ENCODE assay signal across 27 cellular contexts in the genomic region with DNA sequence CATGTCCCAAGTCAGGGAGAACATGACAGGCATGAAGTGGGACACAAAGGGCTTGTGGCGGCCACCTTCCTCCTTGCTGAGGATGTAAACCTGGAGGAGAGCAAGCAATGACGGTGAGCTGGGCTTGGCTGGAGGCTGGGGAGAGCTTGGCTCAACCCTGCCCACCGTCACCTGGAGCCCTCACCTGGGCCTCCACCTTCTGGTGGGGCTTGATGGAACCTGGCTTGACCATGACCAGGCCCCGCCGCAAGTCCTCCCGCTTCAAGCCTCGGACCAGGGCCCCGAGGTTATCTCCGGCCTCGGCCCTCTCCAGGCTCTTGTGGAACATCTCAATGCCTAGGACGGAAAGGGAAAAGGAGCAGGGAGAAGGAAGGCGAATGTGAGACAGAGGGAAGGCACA. TPM values are rescaled to one million over a fixed set of nuclear protein-coding genes. Genes with fewer than 3 reads are reported as not detected.
DNase-seq lines count a peak whose midpoint lies in the region; ATAC-seq, FAIRE-seq and TF ChIP-seq lines count a peak whose summit lies in the region.
"Had no signal": no experiment of that assay in that cellular context is flagged by ENCODE, and none has a peak within 500 bp of the region (broad histone marks: within the 10 kb centered on the region; RNA-seq: fewer than 3 reads in every experiment).

No MANE protein-coding gene starts in this region.

- no peak for DNase-seq in stimulated activated naive CD8-positive, alpha-beta T cell treated with anti-CD3 and anti-CD28 coated beads, Interleukin-15, Interleukin-2, amounts not matched to agents 100 U/mL and 50 U/mL, for 24 hours
- no peak for DNase-seq in stimulated activated naive CD4-positive, alpha-beta T cell (lab: John Stamatoyannopoulos, UW)
- no peak for DNase-seq in urothelium cell line (ENCODE audit: low spot score)
- DNase-seq: activated CD4-positive, alpha-beta memory T cell treated with anti-CD3 and anti-CD28 coated beads, Interleukin-2, amount 10 ng/mL, durations not matched to agents 7 days and 5 days; activated gamma-delta T cell treated with Interleukin-2 at 50 U/mL for 16 hours; body of pancreas; cerebellar nuclear complex; COR-L47; esophagus squamous epithelium; foreskin melanocyte; HCEC 1CT; heart right ventricle; naive B cell; NCI-H226; NCI-H526 treated with DMSO at 0.1 percent for 48 hours; NK-92 treated with Interleukin-12 subunit alpha and Interleukin-12 subunit beta, amount 100 ng/mL, for 24 hours; PC-3; SK-N-SH; thyroid gland had no signal

- H3K36me3 Mint-ChIP-seq in stimulated activated naive CD8-positive, alpha-beta T cell treated with anti-CD3 and anti-CD28 coated beads, Interleukin-15, Interleukin-2, amounts not matched to agents 100 ng/mL and 50 ng/mL, for 24 hours (ENCODE audit: low read depth), result peaks cover 54% of the 10 kb centered on the region
- peaks cover 60% of the 10 kb centered on the region for H3K36me3 Mint-ChIP-seq in activated T-helper 17 cell treated with anti-CD3 and anti-CD28 coated beads, Interleukin-2, amount 50 U/mL, for 72 hours (ENCODE audit: low read depth)
- H3K36me3 Mint-ChIP-seq in nephron (ENCODE audit: low read depth), result peaks cover 39% of the 10 kb centered on the region

- H3K27me3 Mint-ChIP-seq in stimulated activated naive CD8-positive, alpha-beta T cell treated with anti-CD3 and anti-CD28 coated beads, Interleukin-15, Interleukin-2, amounts not matched to agents 100 ng/mL and 50 ng/mL, for 24 hours, result no peaks in the 10 kb centered on the region
- no peaks in the 10 kb centered on the region for H3K27me3 Mint-ChIP-seq in activated T-helper 17 cell treated with anti-CD3 and anti-CD28 coated beads, Interleukin-2, amount 50 U/mL, for 72 hours
- H3K27me3 Mint-ChIP-seq in nephron (ENCODE audit: low read depth), result no peaks in the 10 kb centered on the region
- H3K27me3 Mint-ChIP-seq: activated CD4-positive, alpha-beta memory T cell treated with anti-CD3 and anti-CD28 coated beads, Interleukin-2, amount 10 ng/mL, durations not matched to agents 7 days and 5 days; naive B cell had no signal

- H3K9me3 Mint-ChIP-seq in stimulated activated naive CD8-positive, alpha-beta T cell treated with anti-CD3 and anti-CD28 coated beads, Interleukin-15, Interleukin-2, amounts not matched to agents 100 ng/mL and 50 ng/mL, for 24 hours, result no peaks in the 10 kb centered on the region
- H3K9me3 Mint-ChIP-seq in activated T-helper 17 cell treated with anti-CD3 and anti-CD28 coated beads, Interleukin-2, amount 50 U/mL, for 72 hours, result no peaks in the 10 kb centered on the region
- H3K9me3 Mint-ChIP-seq in nephron, result no peaks in the 10 kb centered on the region
- H3K9me3 Mint-ChIP-seq: activated CD4-positive, alpha-beta memory T cell treated with anti-CD3 and anti-CD28 coated beads, Interleukin-2, amount 10 ng/mL, durations not matched to agents 7 days and 5 days; naive B cell had no signal

- ATAC-seq in stimulated activated naive CD8-positive, alpha-beta T cell treated with anti-CD3 and anti-CD28 coated beads, Interleukin-15, Interleukin-2, amounts not matched to agents 100 U/mL and 50 U/mL, for 24 hours, result no peak
- ATAC-seq in activated T-helper 17 cell treated with anti-CD3 and anti-CD28 coated beads, Interleukin-2, amount 50 U/mL, for 72 hours (replicated peaks), result no peak
- no peak for ATAC-seq in HG02973 (IDR thresholded peaks at IDR 0.05; ENCODE audit: unreplicated experiment)
- ATAC-seq: body of pancreas, heart right ventricle, PC-3 had no signal

- peak overlapping the region; percentile 17 for H3K27ac Mint-ChIP-seq in stimulated activated naive CD8-positive, alpha-beta T cell treated with anti-CD3 and anti-CD28 coated beads, Interleukin-15, Interleukin-2, amounts not matched to agents 100 ng/mL and 50 ng/mL, for 24 hours
- H3K27ac Mint-ChIP-seq in activated T-helper 17 cell treated with anti-CD3 and anti-CD28 coated beads, Interleukin-2, amount 50 U/mL, for 72 hours, result no peak overlapping the region
- no peak overlapping the region for H3K27ac Mint-ChIP-seq in nephron
- H3K27ac Mint-ChIP-seq: activated CD4-positive, alpha-beta memory T cell treated with anti-CD3 and anti-CD28 coated beads, Interleukin-2, amount 10 ng/mL, durations not matched to agents 7 days and 5 days had no signal

- peaks cover 28% of the 10 kb centered on the region for H3K4me1 Mint-ChIP-seq in stimulated activated naive CD8-positive, alpha-beta T cell treated with anti-CD3 and anti-CD28 coated beads, Interleukin-15, Interleukin-2, amounts not matched to agents 100 ng/mL and 50 ng/mL, for 24 hours (ENCODE audit: low read depth)
- peaks cover 14% of the 10 kb centered on the region for H3K4me1 Mint-ChIP-seq in activated T-helper 17 cell treated with anti-CD3 and anti-CD28 coated beads, Interleukin-2, amount 50 U/mL, for 72 hours
- peaks cover 19% of the 10 kb centered on the region for H3K4me1 Mint-ChIP-seq in nephron

- no peak for FAIRE-seq in urothelium cell line (lab: Jason Lieb, UNC)
- FAIRE-seq: endometrium, G401.6, keratinocyte, TTC549 had no signal

- H3K4me3 Mint-ChIP-seq in stimulated activated naive CD8-positive, alpha-beta T cell treated with anti-CD3 and anti-CD28 coated beads, Interleukin-15, Interleukin-2, amounts not matched to agents 100 ng/mL and 50 ng/mL, for 24 hours, result no peak overlapping the region
- peak overlapping the region; percentile 94 for H3K4me3 Mint-ChIP-seq in activated T-helper 17 cell treated with anti-CD3 and anti-CD28 coated beads, Interleukin-2, amount 50 U/mL, for 72 hours
- peak overlapping the region; percentile 95 to 98 (median 98) for H3K4me3 Mint-ChIP-seq in nephron

- TF ChIP-seq CTCF in nephron (IDR thresholded peaks at IDR 0.05; ENCODE audit: unreplicated experiment in 3 of 3), result no peak

RNA-seq across cellular contexts. Expression of gene TUFM, which starts 2.4 kb away (rescaled TPM):
- 100 to 1,000 TPM; 140 to 291 TPM for total RNA-seq in activated T-helper 17 cell treated with anti-CD3 and anti-CD28 coated beads, Interleukin-2, amount 50 U/mL, for 72 hours

RNA-seq across cellular contexts. Expression of gene SH2B1, which starts 19.9 kb away (rescaled TPM):
- total RNA-seq in activated T-helper 17 cell treated with anti-CD3 and anti-CD28 coated beads, Interleukin-2, amount 50 U/mL, for 72 hours, result 10 to 100 TPM; 45.0 to 46.4 TPM

RNA-seq across cellular contexts. Expression of gene ATXN2L, which starts 21.0 kb away (rescaled TPM):
- 100 to 1,000 TPM; 246 to 339 TPM for total RNA-seq in activated T-helper 17 cell treated with anti-CD3 and anti-CD28 coated beads, Interleukin-2, amount 50 U/mL, for 72 hours

RNA-seq across cellular contexts. Expression of gene ATP2A1, which starts 34.5 kb away (rescaled TPM):
- 1 to 10 TPM; 2.2 to 3.1 TPM for total RNA-seq in activated T-helper 17 cell treated with anti-CD3 and anti-CD28 coated beads, Interleukin-2, amount 50 U/mL, for 72 hours
- total RNA-seq: body of pancreas had no signal
